ENCODE assay signal across 1 cellular context in genomic region chr17:20919990-20920812, GRCh38.
TF ChIP-seq lines count a peak whose summit lies in the region.

No MANE protein-coding gene starts in this region.

TF ChIP-seq in SK-N-SH, 30 proteins besides CTCF, POLR2A, EP300 and RAD21 (continued from another document):
- no peak for TF ChIP-seq RCOR1 (IDR thresholded peaks at IDR 0.05; ENCODE audit: low read length)
- TF ChIP-seq RXRA (IDR thresholded peaks at IDR 0.05; ENCODE audit: borderline replicate concordance, low read depth), result no peak
- TF ChIP-seq TEAD4 (IDR thresholded peaks at IDR 0.05; ENCODE audit: borderline replicate concordance, insufficient read depth), result no peak
- TF ChIP-seq SIN3A (IDR thresholded peaks at IDR 0.05; ENCODE audit: borderline replicate concordance, low read depth, low read length), result no peak
- TF ChIP-seq FOXJ3 (CRISPR knock-in tag; IDR thresholded peaks at IDR 0.05), result no peak
- TF ChIP-seq SMC3 (IDR thresholded peaks at IDR 0.05; ENCODE audit: low read depth, low read length), result no peak
- TF ChIP-seq NRF1 (IDR thresholded peaks at IDR 0.05; ENCODE audit: low read depth, low read length), result no peak
- TF ChIP-seq TCF12 (IDR thresholded peaks at IDR 0.05), result no peak
- no peak for TF ChIP-seq TAF1 (IDR thresholded peaks at IDR 0.05; ENCODE audit: borderline replicate concordance, low read depth, low read length)
- TF ChIP-seq ELF1 (IDR thresholded peaks at IDR 0.05), result no peak
